ENCODE assay signal across 12 cellular contexts in the genomic region with DNA sequence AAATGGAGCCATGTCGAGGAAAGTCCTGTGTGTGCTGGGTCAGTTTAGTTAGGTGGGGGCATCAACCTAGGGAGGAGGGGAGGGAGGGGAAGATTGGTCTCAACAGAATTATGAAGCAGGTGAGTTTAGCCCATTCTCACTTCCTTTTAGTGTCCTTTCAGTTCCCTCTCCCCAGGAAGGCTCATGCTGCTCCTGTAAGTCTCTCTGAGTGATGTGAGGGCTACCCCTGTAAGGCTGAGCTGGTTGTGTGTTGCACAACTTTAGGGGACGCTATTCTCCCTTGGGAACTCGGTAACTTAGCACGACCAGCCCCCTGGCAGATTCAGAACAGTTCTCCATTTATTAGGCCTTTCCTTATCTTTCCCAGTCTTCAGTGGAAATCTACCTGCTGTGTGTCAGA. TPM values are rescaled to one million over a fixed set of nuclear protein-coding genes. Genes with fewer than 3 reads are reported as not detected.
A peak's percentile ranks its signal among the peaks of the same experiment; 100 is the strongest.
DNase-seq lines count a peak whose midpoint lies in the region; ATAC-seq, FAIRE-seq and TF ChIP-seq lines count a peak whose summit lies in the region.
"Had no signal": no experiment of that assay in that cellular context is flagged by ENCODE, and none has a peak within 500 bp of the region (broad histone marks: within the 10 kb centered on the region; RNA-seq: fewer than 3 reads in every experiment).

No MANE protein-coding gene starts in this region.

- 30 to 36% methylated on average over 2 to 4 of the region's 4 CpGs for WGBS in body of pancreas, 2 donors
- WGBS in spleen, 5 donors = 53 to 69% (median 57%) methylated on average over 4 of the region's 4 CpGs

- H3K36me3 ChIP-seq in kidney (ENCODE audit: control insufficient read depth in 1 of 2, insufficient read depth in 2 of 2, low read length in 2 of 2) (no peaks in the 10 kb centered on the region), body of pancreas (replicated peaks in 1 of 2; ENCODE audit: insufficient read depth in 1 of 2, low read depth in 2 of 2) (no peaks in the 10 kb centered on the region), spleen (no peaks in the 10 kb centered on the region)
- H3K36me3 ChIP-seq: SJSA1 had no signal

- TF ChIP-seq CTCF in GM10248 (IDR thresholded peaks at IDR 0.05; ENCODE audit: control extremely low read depth, extremely low read depth, low read depth, missing control alignments) = no peak
- TF ChIP-seq CTCF in kidney (IDR thresholded peaks at IDR 0.05; ENCODE audit: borderline replicate concordance, extremely low read depth, insufficient read depth) = no peak
- TF ChIP-seq CTCF in body of pancreas (IDR thresholded peaks at IDR 0.05) = no peak
- no peak for TF ChIP-seq CTCF in spleen (IDR thresholded peaks at IDR 0.05 in 8 of 11, conservative IDR thresholded peaks at IDR 0.05 in 3 of 11)

- H3K4me3 ChIP-seq in kidney (ENCODE audit: low read length in 2 of 2) = no peak overlapping the region
- H3K4me3 ChIP-seq in body of pancreas = no peak overlapping the region
- H3K4me3 ChIP-seq in spleen = no peak overlapping the region
- H3K4me3 ChIP-seq: SJSA1 had no signal

- H3K9me3 ChIP-seq in kidney (ENCODE audit: control insufficient read depth in 1 of 2, low read length in 2 of 2) (no peaks in the 10 kb centered on the region), body of pancreas (no peaks in the 10 kb centered on the region), spleen (no peaks in the 10 kb centered on the region)
- H3K9me3 ChIP-seq: SJSA1 had no signal

- TF ChIP-seq POLR2A in body of pancreas (IDR thresholded peaks at IDR 0.05) = no peak
- no peak for TF ChIP-seq POLR2A in spleen (IDR thresholded peaks at IDR 0.05)

- H3K27ac ChIP-seq in kidney (ENCODE audit: low read depth in 2 of 2, low read length in 2 of 2) (no peak overlapping the region), body of pancreas (no peak overlapping the region), spleen (no peak overlapping the region)
- H3K27ac ChIP-seq: SJSA1 had no signal

- H3K27me3 ChIP-seq in body of pancreas (no peaks in the 10 kb centered on the region), spleen (replicated peaks in 1 of 7) (no peaks in the 10 kb centered on the region)
- H3K27me3 ChIP-seq: SJSA1 had no signal

- intact Hi-C loops in kidney (cut with DNase I) (no loop called here), body of pancreas (cut with DNase I) (no loop called here), spleen (cut with DNase I; ENCODE audit: low total_unique reads) (no loop called here)

- POLR2A ChIA-PET in GM10248 (lab: Yijun Ruan, JAX) = no interaction called here

- FAIRE-seq in GM19239 (lab: Jason Lieb, UNC) (peak; percentile 99), kidney (lab: Jason Lieb, UNC) (no peak)
- FAIRE-seq: G401.6 had no signal

- DNase-seq in GM10248 (ENCODE audit: extremely low spot score) (peak; percentile 63), GM19239 (ENCODE audit: insufficient read length, low spot score) (peak; percentile 26), kidney (no peak), body of pancreas (no peak), spleen (no peak), SKM-1 treated with dmso at 0.1 percent for 144 hours (lab: John Stamatoyannopoulos, UW; ENCODE audit: unreplicated experiment) (no peak)
- DNase-seq: hypothalamus; stimulated activated naive CD4-positive, alpha-beta T cell treated with Interleukin-2 at 50 U/mL for 16 hours had no signal

- H3K4me1 ChIP-seq in kidney (ENCODE audit: control insufficient read depth in 1 of 2, insufficient read depth in 1 of 2, low read depth in 1 of 2, low read length in 2 of 2) = no peaks in the 10 kb centered on the region
- no peaks in the 10 kb centered on the region for H3K4me1 ChIP-seq in body of pancreas
- H3K4me1 ChIP-seq in spleen = peaks cover 0 to 15% (median 0%) of the 10 kb centered on the region in 6 donors
- H3K4me1 ChIP-seq: SJSA1 had no signal

- H3K9ac ChIP-seq in kidney (ENCODE audit: low read length in 2 of 2) = no peak overlapping the region

- CTCF ChIA-PET in GM10248 (lab: Yijun Ruan, JAX) = interaction anchor here (0.9 to 1.9 kb wide), 2 partner anchors 8 to 20 kb away, joined by 3 to 5 read pairs; no protein-coding TSS in a partner anchor

- ATAC-seq in HG02678 (IDR thresholded peaks at IDR 0.05; ENCODE audit: unreplicated experiment) (peak; percentile 99), HG03457 (IDR thresholded peaks at IDR 0.05; ENCODE audit: unreplicated experiment) (peak; percentile 97), body of pancreas (no peak)

RNA-seq across cellular contexts. Expression of gene IL5RA, which starts 21.2 kb away (rescaled TPM):
- total RNA-seq in kidney (1.1 TPM), body of pancreas (not detected), spleen (1 to 10 TPM in 5 of 7 donors, under 1 TPM in 2; 0.40 to 3.2 (median 1.9) TPM)
- polyA plus RNA-seq in kidney (ENCODE audit: insufficient read depth, low read depth, low replicate concordance) (0.22 TPM), spleen (under 1 TPM; 0.06 to 0.65 (median 0.58) TPM)
- total RNA-seq: SJSA1 had no signal

RNA-seq across cellular contexts. Expression of gene TRNT1, which starts 37.7 kb away (rescaled TPM):
- total RNA-seq in kidney (27.3 TPM), body of pancreas (10 to 100 TPM; 14.0 to 26.0 TPM), spleen (10 to 100 TPM; 23.7 to 43.8 (median 33.4) TPM)
- polyA plus RNA-seq in kidney (ENCODE audit: insufficient read depth, low read depth, low replicate concordance) (17.5 TPM), spleen (10 to 100 TPM in 2 of 3 donors, 1 to 10 TPM in 1; 10.0 to 15.1 (median 12.6) TPM)

Comparison
In these comparisons a context has a peak if more than half of its experiments do, and no peak if none do; other contexts are left out.
1. DNase-seq: peak in GM10248 (single experiment) and GM19239 (single experiment); none in kidney (single experiment), body of pancreas (0 of 4), spleen (single experiment) and SKM-1 treated with dmso at 0.1 percent for 144 hours (single experiment).